In the genomic region with DNA sequence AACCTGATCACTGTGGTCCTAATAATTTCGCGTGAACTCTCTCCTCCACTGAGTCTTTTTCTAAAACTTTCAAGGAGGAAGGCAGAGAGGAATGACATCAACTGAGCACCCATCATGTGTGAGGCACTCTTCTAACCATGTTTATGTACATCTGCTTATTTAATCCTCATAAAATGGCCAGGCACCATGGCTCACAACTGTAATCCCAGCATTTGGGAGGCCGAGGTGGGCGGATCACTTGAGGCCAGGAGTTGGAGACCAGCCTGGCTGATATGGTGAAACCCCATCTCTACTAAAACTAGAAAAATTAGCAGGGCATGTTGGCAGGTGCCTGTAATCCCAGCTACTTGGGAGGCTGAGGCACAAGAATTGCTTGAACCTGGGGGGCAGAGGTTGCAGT, we compare ENCODE assay signal across 9 cellular contexts. TPM values are rescaled to one million over a fixed set of nuclear protein-coding genes. Genes with fewer than 3 reads are reported as not detected.
DNase-seq lines count a peak whose midpoint lies in the region; ATAC-seq, FAIRE-seq and TF ChIP-seq lines count a peak whose summit lies in the region.
"Not testable (repeated sequence)": the region's sequence is repeated elsewhere in the genome, so short reads cannot be mapped to it uniquely, and the experiment has no call there.
"Had no signal": no experiment of that assay in that cellular context is flagged by ENCODE, and none has a peak within 500 bp of the region (broad histone marks: within the 10 kb centered on the region; RNA-seq: fewer than 3 reads in every experiment).

No MANE protein-coding gene starts in this region.

- not testable (repeated sequence) for H3K27me3 Mint-ChIP-seq in CD8-positive, alpha-beta memory T cell; activated CD4-positive, alpha-beta T cell treated with anti-CD3 and anti-CD28 coated beads, Interleukin-2, amount 10 ng/mL, durations not matched to agents 7 days and 5 days; activated T-helper 2 cell treated with anti-CD3 and anti-CD28 coated beads, Interferon-gamma antibody, Interleukin-2, Interleukin-4, amounts not matched to agents 10 μg/mL and 5 μg/mL and 100 μg/mL, durations not matched to agents 14 hours and 24 hours and 36 hours (ENCODE audit: low read depth)
- H3K27me3 Mint-ChIP-seq in immature natural killer cell (ENCODE audit: low read depth in 3 of 3): peaks cover 8 to 13% (median 9%) of the 10 kb centered on the region in 3 donors

- H3K36me3 Mint-ChIP-seq in CD8-positive, alpha-beta memory T cell: peaks cover 0 to 14% (median 1%) of the 10 kb centered on the region in 3 donors
- peaks cover 17% of the 10 kb centered on the region for H3K36me3 Mint-ChIP-seq in activated CD4-positive, alpha-beta T cell treated with anti-CD3 and anti-CD28 coated beads, Interleukin-2, amount 10 ng/mL, durations not matched to agents 7 days and 5 days (ENCODE audit: low read depth)
- not testable (repeated sequence) for H3K36me3 Mint-ChIP-seq in activated T-helper 2 cell treated with anti-CD3 and anti-CD28 coated beads, Interferon-gamma antibody, Interleukin-2, Interleukin-4, amounts not matched to agents 10 μg/mL and 5 μg/mL and 100 μg/mL, durations not matched to agents 14 hours and 24 hours and 36 hours (ENCODE audit: low read depth); immature natural killer cell

- H3K27ac ChIP-seq in A549 (peak overlapping the region; percentile 62 to 65), body of pancreas (peak overlapping the region; percentile 53 to 97 (median 91)), skin epidermis (peak overlapping the region in 15 of 21 experiments; percentile 36 to 98 (median 76))
- not testable (repeated sequence) for H3K27ac ChIP-seq in CD8-positive, alpha-beta memory T cell (ENCODE audit: low read depth, low read length); OCI-LY3 (ENCODE audit: low read length)

- peak overlapping the region in 6 of 7 donors; percentile 69 to 91 (median 82) for H3K4me3 Mint-ChIP-seq in CD8-positive, alpha-beta memory T cell
- H3K4me3 Mint-ChIP-seq in activated CD4-positive, alpha-beta T cell treated with anti-CD3 and anti-CD28 coated beads, Interleukin-2, amount 10 ng/mL, durations not matched to agents 7 days and 5 days: peak overlapping the region; percentile 75
- H3K4me3 Mint-ChIP-seq in activated T-helper 2 cell treated with anti-CD3 and anti-CD28 coated beads, Interferon-gamma antibody, Interleukin-2, Interleukin-4, amounts not matched to agents 10 μg/mL and 5 μg/mL and 100 μg/mL, durations not matched to agents 14 hours and 24 hours and 36 hours (ENCODE audit: low read depth): peak overlapping the region; percentile 22
- peak overlapping the region in 3 of 5 donors; percentile 21 to 77 (median 75) for H3K4me3 Mint-ChIP-seq in immature natural killer cell

- H3K4me2 ChIP-seq in A549 (peak overlapping the region; percentile 61; the same call in 2 of the 3 replicates), OCI-LY3 (ENCODE audit: low read length) (peak overlapping the region; percentile 48)

- H3K27ac Mint-ChIP-seq in CD8-positive, alpha-beta memory T cell: peak overlapping the region; percentile 80 to 100 (median 98)
- H3K27ac Mint-ChIP-seq in activated CD4-positive, alpha-beta T cell treated with anti-CD3 and anti-CD28 coated beads, Interleukin-2, amount 10 ng/mL, durations not matched to agents 7 days and 5 days: peak overlapping the region; percentile 97
- peak overlapping the region; percentile 31 for H3K27ac Mint-ChIP-seq in activated T-helper 2 cell treated with anti-CD3 and anti-CD28 coated beads, Interferon-gamma antibody, Interleukin-2, Interleukin-4, amounts not matched to agents 10 μg/mL and 5 μg/mL and 100 μg/mL, durations not matched to agents 14 hours and 24 hours and 36 hours
- H3K27ac Mint-ChIP-seq in immature natural killer cell: peak overlapping the region in 5 of 6 donors; percentile 50 to 91 (median 77)

- not testable (repeated sequence) for H3K9me3 Mint-ChIP-seq in CD8-positive, alpha-beta memory T cell; activated CD4-positive, alpha-beta T cell treated with anti-CD3 and anti-CD28 coated beads, Interleukin-2, amount 10 ng/mL, durations not matched to agents 7 days and 5 days; activated T-helper 2 cell treated with anti-CD3 and anti-CD28 coated beads, Interferon-gamma antibody, Interleukin-2, Interleukin-4, amounts not matched to agents 10 μg/mL and 5 μg/mL and 100 μg/mL, durations not matched to agents 14 hours and 24 hours and 36 hours; immature natural killer cell

- TF ChIP-seq RAD21 in A549 (conservative IDR thresholded peaks at IDR 0.05 in 1 of 2, IDR thresholded peaks at IDR 0.05 in 1 of 2): not testable (repeated sequence)

- CTCF ChIA-PET in A549 (lab: Yijun Ruan, JAX): interaction anchor here (0.7 to 2.3 kb wide), 2 partner anchors 9 to 29 kb away, joined by 3 to 8 read pairs; no protein-coding TSS in a partner anchor
- CTCF ChIA-PET in CD8-positive, alpha-beta memory T cell (lab: Charles Lee): interaction anchor here (1.6 to 2.4 kb wide), 5 partner anchors 12 to 40 kb away, joined by 5 to 11 read pairs (median 9); no protein-coding TSS in a partner anchor
- CTCF ChIA-PET in activated CD4-positive, alpha-beta T cell treated with anti-CD3 and anti-CD28 coated beads, Interleukin-2, amount 10 ng/mL, durations not matched to agents 7 days and 5 days (lab: Charles Lee): interaction anchor here (0.6 to 1.3 kb wide), 4 partner anchors 8 to 202 kb away, joined by 3 read pairs; no protein-coding TSS in a partner anchor

- WGBS in A549 (ENCODE audit: missing lambda C conversion rate): 74% methylated on average over 4 of the region's 4 CpGs
- 57 to 94% methylated on average over 4 of the region's 4 CpGs for WGBS in body of pancreas, 2 donors

- not testable (repeated sequence) for H3K9ac ChIP-seq in OCI-LY3 (ENCODE audit: low read length)

- H3K4me3 ChIP-seq in A549, body of pancreas, skin epidermis: not testable (repeated sequence)
- H3K4me3 ChIP-seq in CD8-positive, alpha-beta memory T cell (ENCODE audit: low read length): peak overlapping the region; percentile 85
- H3K4me3 ChIP-seq in OCI-LY3 (ENCODE audit: low read length): 0 out of 2 replicates have a peak overlapping the region, but pooled peaks have one; percentile 32

- TF ChIP-seq CTCF in A549 (IDR thresholded peaks at IDR 0.05); OCI-LY3 (IDR thresholded peaks at IDR 0.05; ENCODE audit: low read depth, low read length); body of pancreas (IDR thresholded peaks at IDR 0.05): not testable (repeated sequence)

- not testable (repeated sequence) for H4K20me1 ChIP-seq in OCI-LY3 (ENCODE audit: insufficient read depth, low read length)

- not testable (repeated sequence) for H3K36me3 ChIP-seq in CD8-positive, alpha-beta memory T cell (ENCODE audit: insufficient read depth, low read length); OCI-LY3 (replicated peaks; ENCODE audit: low read depth, low read length); body of pancreas (replicated peaks in 1 of 2; ENCODE audit: insufficient read depth in 1 of 2, low read depth in 2 of 2)

- POLR2A ChIA-PET in A549 (lab: Yijun Ruan, JAX): not testable (repeated sequence)
- POLR2A ChIA-PET in CD8-positive, alpha-beta memory T cell (lab: Charles Lee): interaction anchor here (0.9 to 3.3 kb wide), 3 partner anchors 8 to 250 kb away, joined by 4 to 22 read pairs (median 18); a partner anchor contains a TSS
- POLR2A ChIA-PET in activated CD4-positive, alpha-beta T cell treated with anti-CD3 and anti-CD28 coated beads, Interleukin-2, amount 10 ng/mL, durations not matched to agents 7 days and 5 days (lab: Charles Lee): interaction anchor here (0.6 kb wide), 1 partner anchor 254 kb away, joined by 3 read pairs; no protein-coding TSS in a partner anchor

- not testable (repeated sequence) for TF ChIP-seq EP300 in A549 (IDR thresholded peaks at IDR 0.05)

- FAIRE-seq in A549 (lab: Jason Lieb, UNC): not testable (repeated sequence)

- H3K27me3 ChIP-seq in CD8-positive, alpha-beta memory T cell (ENCODE audit: insufficient read depth, low read length, poor library complexity, severe bottlenecking); body of pancreas: not testable (repeated sequence)
- H3K27me3 ChIP-seq in OCI-LY3 (ENCODE audit: low read depth, low read length): peaks cover 10% of the 10 kb centered on the region

- not testable (repeated sequence) for H3K9me3 ChIP-seq in A549; CD8-positive, alpha-beta memory T cell (ENCODE audit: low read length); OCI-LY3 (ENCODE audit: insufficient read depth, low read length); body of pancreas

- intact Hi-C loops in activated T-helper 2 cell treated with anti-CD3 and anti-CD28 coated beads, Interferon-gamma antibody, Interleukin-2, Interleukin-4, amounts not matched to agents 10 μg/mL and 5 μg/mL and 100 μg/mL, durations not matched to agents 14 hours and 24 hours and 36 hours (cut with micrococcal nuclease): loop anchor here (5.0 kb wide), 4 partner anchors 34 to 549 kb away; no protein-coding TSS in a partner anchor
- intact Hi-C loops in body of pancreas (cut with DNase I): not testable (repeated sequence)

- H3K4me1 ChIP-seq in A549 (peaks cover 54% of the 10 kb centered on the region), OCI-LY3 (ENCODE audit: low read length) (peaks cover 29% of the 10 kb centered on the region), body of pancreas (peaks cover 77% of the 10 kb centered on the region)
- peaks cover 87% of the 10 kb centered on the region for H3K4me1 ChIP-seq in CD8-positive, alpha-beta memory T cell (ENCODE audit: insufficient read depth, low read length)

- H2AFZ ChIP-seq in OCI-LY3 (ENCODE audit: low read depth, low read length): not testable (repeated sequence)

- TF ChIP-seq POLR2A in A549 (IDR thresholded peaks at IDR 0.05; ENCODE audit: low read length); body of pancreas (IDR thresholded peaks at IDR 0.05): not testable (repeated sequence)

- DNase-seq in A549 (ENCODE audit: low read depth in 1 of 2, low spot score in 1 of 2); CD8-positive, alpha-beta memory T cell; activated CD4-positive, alpha-beta T cell treated with anti-CD3 and anti-CD28 coated beads, Interleukin-2, amount 10 ng/mL, durations not matched to agents 7 days and 5 days; activated T-helper 2 cell treated with anti-CD3 and anti-CD28 coated beads, Interferon-gamma antibody, Interleukin-2, Interleukin-4, amounts not matched to agents 10 μg/mL and 5 μg/mL and 100 μg/mL, durations not matched to agents 14 hours and 24 hours and 36 hours (ENCODE audit: low spot score); body of pancreas; immature natural killer cell: not testable (repeated sequence)

- not testable (repeated sequence) for ATAC-seq in A549, body of pancreas

- peaks cover 89 to 93% (median 92%) of the 10 kb centered on the region in 3 donors for H3K4me1 Mint-ChIP-seq in CD8-positive, alpha-beta memory T cell
- H3K4me1 Mint-ChIP-seq in activated CD4-positive, alpha-beta T cell treated with anti-CD3 and anti-CD28 coated beads, Interleukin-2, amount 10 ng/mL, durations not matched to agents 7 days and 5 days: peaks cover 90% of the 10 kb centered on the region
- H3K4me1 Mint-ChIP-seq in activated T-helper 2 cell treated with anti-CD3 and anti-CD28 coated beads, Interferon-gamma antibody, Interleukin-2, Interleukin-4, amounts not matched to agents 10 μg/mL and 5 μg/mL and 100 μg/mL, durations not matched to agents 14 hours and 24 hours and 36 hours (ENCODE audit: low read depth): peaks cover 94% of the 10 kb centered on the region
- H3K4me1 Mint-ChIP-seq in immature natural killer cell: peaks cover 92% of the 10 kb centered on the region in 2 donors

- not testable (repeated sequence) for H3K79me2 ChIP-seq in OCI-LY3 (ENCODE audit: low read length)

RNA-seq across cellular contexts. Expression of a gene that starts 4.1 kb away (rescaled TPM):
- polyA plus RNA-seq in A549 (2011; rRNA removed) (5.5 and 7.1 TPM in 2 replicates), A549 (2017; fragmentation: RNase III; extraction: RNeasy Plus Mini Kit Qiagen cat#74134 plus additional on column Dnase treatment) (0.43 to 0.80 TPM (median 0.43 TPM) in 3 replicates), immature natural killer cell (100 to 1,000 TPM in 2 of 3 donors, 10 to 100 TPM in 1; 97.4 to 158 (median 112) TPM)
- polyA plus RNA-seq in A549 (2012; cell fraction: cytosol; rRNA removed): 0.29 and 0.30 TPM in 2 replicates
- 0.18 and 0.20 TPM in 2 replicates for polyA plus RNA-seq in A549 (2012; cell fraction: nucleus; rRNA removed)
- polyA minus RNA-seq in A549 (2011; rRNA and poly(A)+ RNA removed): 4.4 and 4.6 TPM in 2 replicates
- 10 to 100 TPM; 43.1 to 45.2 TPM for total RNA-seq in CD8-positive, alpha-beta memory T cell
- 228 TPM for polyA plus RNA-seq in CD8-positive, alpha-beta memory T cell
- total RNA-seq in activated CD4-positive, alpha-beta T cell treated with anti-CD3 and anti-CD28 coated beads, Interleukin-2, amount 10 ng/mL, durations not matched to agents 7 days and 5 days: 100 to 1,000 TPM; 196 to 216 TPM
- total RNA-seq in activated T-helper 2 cell treated with anti-CD3 and anti-CD28 coated beads, Interferon-gamma antibody, Interleukin-2, Interleukin-4, amounts not matched to agents 10 μg/mL and 5 μg/mL and 100 μg/mL, durations not matched to agents 14 hours and 24 hours and 36 hours: 16.1 and 19.9 TPM in 2 replicates
- total RNA-seq in body of pancreas: 100 to 1,000 TPM; 105 to 168 TPM
- total RNA-seq: HepG2 had no signal

Comparison
In these comparisons a context has a peak if more than half of its experiments do, and no peak if none do; other contexts are left out.
1. H3K27ac Mint-ChIP-seq: peak in every context shown above with its lines; median percentile 98 in CD8-positive, alpha-beta memory T cell; 97 in activated CD4-positive, alpha-beta T cell treated with anti-CD3 and anti-CD28 coated beads, Interleukin-2, amount 10 ng/mL, durations not matched to agents 7 days and 5 days; 77 in immature natural killer cell; 31 in activated T-helper 2 cell treated with anti-CD3 and anti-CD28 coated beads, Interferon-gamma antibody, Interleukin-2, Interleukin-4, amounts not matched to agents 10 μg/mL and 5 μg/mL and 100 μg/mL, durations not matched to agents 14 hours and 24 hours and 36 hours.
2. H3K4me3 Mint-ChIP-seq: peak in every context shown above with its lines; median percentile 82 in CD8-positive, alpha-beta memory T cell; 75 in activated CD4-positive, alpha-beta T cell treated with anti-CD3 and anti-CD28 coated beads, Interleukin-2, amount 10 ng/mL, durations not matched to agents 7 days and 5 days; 75 in immature natural killer cell; 22 in activated T-helper 2 cell treated with anti-CD3 and anti-CD28 coated beads, Interferon-gamma antibody, Interleukin-2, Interleukin-4, amounts not matched to agents 10 μg/mL and 5 μg/mL and 100 μg/mL, durations not matched to agents 14 hours and 24 hours and 36 hours.